In genomic region chr6:116672306-116672705, GRCh38 we compare ENCODE assay signal across 25 cellular contexts. TPM values are rescaled to one million over a fixed set of nuclear protein-coding genes. Genes with fewer than 3 reads are reported as not detected.
A peak's percentile ranks its signal among the peaks of the same experiment; 100 is the strongest.
DNase-seq lines count a peak whose midpoint lies in the region; ATAC-seq and TF ChIP-seq lines count a peak whose summit lies in the region.
"Had no signal": no experiment of that assay in that cellular context is flagged by ENCODE, and none has a peak within 500 bp of the region (broad histone marks: within the 10 kb centered on the region; RNA-seq: fewer than 3 reads in every experiment).

No MANE protein-coding gene starts in this region.

- H3F3A ChIP-seq in PC-9 (ENCODE audit: insufficient read depth, low read depth) (no peaks in the 10 kb centered on the region; the same call in 1 of the 2 replicates), neural progenitor cell (ENCODE audit: low read depth) (no peaks in the 10 kb centered on the region)

- H3K36me3 Mint-ChIP-seq in endothelial cell (ENCODE audit: low read depth, unreplicated experiment) (no peaks in the 10 kb centered on the region), neural progenitor cell (no peaks in the 10 kb centered on the region)

- H4K20me1 ChIP-seq in PC-9 (ENCODE audit: insufficient read depth): peaks cover 5% of the 10 kb centered on the region; the same call in 1 of the 2 replicates
- no peaks in the 10 kb centered on the region for H4K20me1 ChIP-seq in neural progenitor cell (ENCODE audit: low read depth)

- no peak overlapping the region for H3K4me3 ChIP-seq in PC-9
- no peak overlapping the region for H3K4me3 ChIP-seq in neural progenitor cell
- H3K4me3 ChIP-seq: A549, GM23248, HAP-1 had no signal

- H3K9me3 ChIP-seq in PC-9 (ENCODE audit: insufficient read depth, low read depth) (no peaks in the 10 kb centered on the region), neural progenitor cell (ENCODE audit: low read depth) (no peaks in the 10 kb centered on the region)
- H3K9me3 ChIP-seq: A549, HAP-1 had no signal

- TF ChIP-seq CTCF in PC-9 (conservative IDR thresholded peaks at IDR 0.05) (no peak), endothelial cell (IDR thresholded peaks at IDR 0.05; ENCODE audit: unreplicated experiment) (no peak), neural progenitor cell (IDR thresholded peaks at IDR 0.05) (no peak)

- H3K27me3 Mint-ChIP-seq in endothelial cell (ENCODE audit: unreplicated experiment) (peaks cover 3% of the 10 kb centered on the region), neural progenitor cell (ENCODE audit: insufficient read depth, low read depth) (peaks cover 4% of the 10 kb centered on the region)
- H3K27me3 Mint-ChIP-seq: IgD-negative memory B cell had no signal

- no peak for ATAC-seq in GM21619 (IDR thresholded peaks at IDR 0.05; ENCODE audit: unreplicated experiment)
- ATAC-seq: A549, Panc1 had no signal

- BruUV-seq in PC-9 (replicated peaks; lab: Mats Ljungman, UMichigan): no TSS peak

- H3K79me2 ChIP-seq in PC-9 (ENCODE audit: low read depth) (peaks cover 13% of the 10 kb centered on the region), neural progenitor cell (ENCODE audit: low read depth) (peaks cover 13% of the 10 kb centered on the region)

- peaks cover 4% of the 10 kb centered on the region; the same call in 1 of the 2 replicates for H3K4me1 ChIP-seq in PC-9 (replicated peaks; ENCODE audit: insufficient read depth)
- H3K4me1 ChIP-seq in neural progenitor cell: peaks cover 5% of the 10 kb centered on the region
- H3K4me1 ChIP-seq: HAP-1 had no signal

- no peak overlapping the region for H3K4me2 ChIP-seq in PC-9
- H3K4me2 ChIP-seq in neural progenitor cell: no peak overlapping the region
- H3K4me2 ChIP-seq: A549 had no signal

- POLR2A ChIA-PET in PC-9 (lab: Charles Lee; ENCODE audit: unreplicated experiment): no interaction called here

- H3K27ac Mint-ChIP-seq in endothelial cell (ENCODE audit: unreplicated experiment) (peak overlapping the region; percentile 1), neural progenitor cell (no peak overlapping the region)
- H3K27ac Mint-ChIP-seq: CD4-positive, alpha-beta memory T cell; HFFc6 had no signal

- CTCF ChIA-PET in PC-9 (lab: Charles Lee): no interaction called here

- H3K36me3 ChIP-seq in PC-9 (ENCODE audit: low read depth): no peaks in the 10 kb centered on the region
- H3K36me3 ChIP-seq in neural progenitor cell: no peaks in the 10 kb centered on the region
- H3K36me3 ChIP-seq: HAP-1 had no signal

- no peaks in the 10 kb centered on the region for H3K9me2 ChIP-seq in PC-9 (ENCODE audit: insufficient read depth)

- H3K4me1 Mint-ChIP-seq in endothelial cell (ENCODE audit: unreplicated experiment) (peaks cover 8% of the 10 kb centered on the region), neural progenitor cell (peaks cover 7% of the 10 kb centered on the region)

- no peak overlapping the region for H3K4me3 Mint-ChIP-seq in endothelial cell (ENCODE audit: unreplicated experiment)
- no peak overlapping the region for H3K4me3 Mint-ChIP-seq in neural progenitor cell
- H3K4me3 Mint-ChIP-seq: CD4-positive, alpha-beta memory T cell; HFFc6 had no signal

- no peaks in the 10 kb centered on the region for H3K9me3 Mint-ChIP-seq in endothelial cell (ENCODE audit: unreplicated experiment)
- no peaks in the 10 kb centered on the region for H3K9me3 Mint-ChIP-seq in neural progenitor cell
- H3K9me3 Mint-ChIP-seq: HFFc6, IgD-negative memory B cell had no signal

- no peak overlapping the region for H3K9ac ChIP-seq in neural progenitor cell
- H3K9ac ChIP-seq: GM23248 had no signal

- H2AFZ ChIP-seq in PC-9 (peak overlapping the region; percentile 7; the same call in 1 of the 2 replicates), neural progenitor cell (replicated peaks) (peak overlapping the region; percentile 34)
- H2AFZ ChIP-seq: GM23248 had no signal

- intact Hi-C loops in PC-9 (cut with micrococcal nuclease; ENCODE audit: unreplicated experiment): no loop called here

- H3K27me3 ChIP-seq in PC-9 (ENCODE audit: insufficient read depth, low read depth): no peaks in the 10 kb centered on the region
- H3K27me3 ChIP-seq in neural progenitor cell: no peaks in the 10 kb centered on the region

- no peak overlapping the region for H3K27ac ChIP-seq in PC-9
- no peak overlapping the region for H3K27ac ChIP-seq in neural progenitor cell
- H3K27ac ChIP-seq: A549, GM23248, RWPE1 had no signal

- DNase-seq in HT1080 (ENCODE audit: low read depth) (peak; percentile 36), PC-9 (no peak), endothelial cell (ENCODE audit: low spot score) (no peak), neural progenitor cell (ENCODE audit: low spot score) (no peak), putamen (ENCODE audit: low spot score) (no peak), SKM-1 (lab: John Stamatoyannopoulos, UW; ENCODE audit: unreplicated experiment) (no peak)
- DNase-seq: AML-193; C1 segment of cervical spinal cord; CD4-positive, alpha-beta memory T cell; COR-L47; DMS53; GM23248; HFFc6; MV-4-11; NCI-H1105; NCI-H1436 treated with DMSO at 0.1 percent for 48 hours; NCI-H2029; NCI-H526; SHP77 had no signal

RNA-seq across cellular contexts. Expression of gene ZUP1, which starts 3.7 kb away (rescaled TPM):
- 13.4 and 13.7 TPM in 2 replicates for total RNA-seq in HT1080 (2014; rRNA removed; shearing (Covaris generic))
- polyA plus RNA-seq in HT1080 (2015; cell fraction: cytosol; rRNA removed): 11.7 and 13.8 TPM in 2 replicates
- polyA plus RNA-seq in HT1080 (2015; cell fraction: nucleus; rRNA removed): 48.7 and 54.7 TPM in 2 replicates
- 13.6 and 14.0 TPM in 2 replicates for total RNA-seq in PC-9 (2021)
- 21.2 TPM for total RNA-seq in endothelial cell (ENCODE audit: unreplicated experiment)
- 25.3 and 42.1 TPM in 2 replicates for total RNA-seq in neural progenitor cell (ENCODE audit: low replicate concordance)

RNA-seq across cellular contexts. Expression of gene KPNA5, which starts 8.7 kb away (rescaled TPM):
- total RNA-seq in HT1080 (2014; rRNA removed; shearing (Covaris generic)): 5.1 and 7.0 TPM in 2 replicates
- 3.7 and 4.7 TPM in 2 replicates for polyA plus RNA-seq in HT1080 (2015; cell fraction: cytosol; rRNA removed)
- polyA plus RNA-seq in HT1080 (2015; cell fraction: nucleus; rRNA removed): 6.8 and 10.5 TPM in 2 replicates
- total RNA-seq in PC-9 (2021) (6.6 and 6.8 TPM in 2 replicates), endothelial cell (ENCODE audit: unreplicated experiment) (11.4 TPM), neural progenitor cell (ENCODE audit: low replicate concordance) (26.0 and 39.9 TPM in 2 replicates)

RNA-seq across cellular contexts. Expression of gene RSPH4A, which starts 56.0 kb away (rescaled TPM):
- total RNA-seq in HT1080 (2014; rRNA removed; shearing (Covaris generic)): 0.27 and 0.32 TPM in 2 replicates
- polyA plus RNA-seq in HT1080 (2015; cell fraction: cytosol; rRNA removed): 0.06 and 0.17 TPM in 2 replicates
- polyA plus RNA-seq in HT1080 (2015; cell fraction: nucleus; rRNA removed): 0.15 and 0.38 TPM in 2 replicates
- total RNA-seq in PC-9 (2021) (0.13 and 0.24 TPM in 2 replicates), endothelial cell (ENCODE audit: unreplicated experiment) (1.3 TPM), neural progenitor cell (ENCODE audit: low replicate concordance) (0.59 and 0.69 TPM in 2 replicates)
- total RNA-seq: GM23248 had no signal
- polyA plus RNA-seq: CD4-positive, alpha-beta memory T cell; IgD-negative memory B cell had no signal
